In the genomic region with DNA sequence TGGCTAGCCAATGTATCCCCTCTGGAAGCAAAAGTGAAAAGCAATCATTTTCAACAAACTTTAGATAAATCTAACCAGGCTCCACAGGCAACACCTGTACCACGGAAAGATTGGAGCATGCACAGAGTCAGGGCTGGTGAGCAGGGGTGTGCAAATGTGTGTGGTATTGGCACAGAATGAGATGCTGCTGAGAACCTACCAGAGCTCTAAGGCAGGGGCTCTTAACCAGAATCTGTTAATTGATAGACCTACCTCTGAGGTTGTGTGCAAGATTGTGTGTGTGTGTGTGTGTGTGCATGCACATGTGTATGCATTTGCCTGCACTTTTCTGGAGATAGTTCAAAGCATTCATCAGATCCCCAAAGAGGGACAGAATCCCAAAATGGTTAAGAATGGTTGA, we compare ENCODE assay signal across 19 cellular contexts.
"Had no signal": no experiment of that assay in that cellular context is flagged by ENCODE, and none has a peak within 500 bp of the region (broad histone marks: within the 10 kb centered on the region; RNA-seq: fewer than 3 reads in every experiment).

No MANE protein-coding gene starts in this region.

- ATAC-seq: esophagus mucosa had no signal

- H3K4me3 Mint-ChIP-seq: activated CD4-positive, alpha-beta T cell treated with anti-CD3 and anti-CD28 coated beads for 36 hours; activated naive CD4-positive, alpha-beta T cell treated with anti-CD3 and anti-CD28 coated beads, Interleukin-2, amount 50 U/mL, for 24 hours; naive thymus-derived CD4-positive, alpha-beta T cell had no signal

- H3K36me3 ChIP-seq: ascending aorta, gastroesophageal sphincter, sigmoid colon, suprapubic skin, transverse colon, WERI-Rb-1 had no signal

- H3K27ac Mint-ChIP-seq: activated CD4-positive, alpha-beta T cell treated with anti-CD3 and anti-CD28 coated beads for 36 hours; activated naive CD4-positive, alpha-beta T cell treated with anti-CD3 and anti-CD28 coated beads, Interleukin-2, amount 50 U/mL, for 24 hours; naive thymus-derived CD4-positive, alpha-beta T cell had no signal

- H3K4me3 ChIP-seq: ascending aorta, coronary artery, gastroesophageal sphincter, mucosa of descending colon, sigmoid colon, suprapubic skin, transverse colon had no signal

- H3K9me3 ChIP-seq: ascending aorta, gastroesophageal sphincter, heart right ventricle, mucosa of descending colon, sigmoid colon, suprapubic skin, transverse colon had no signal

- H3K4me1 ChIP-seq: ascending aorta, gastroesophageal sphincter, sigmoid colon, suprapubic skin, transverse colon had no signal

- H3K27me3 ChIP-seq: ascending aorta, gastroesophageal sphincter, heart right ventricle, sigmoid colon, suprapubic skin, transverse colon had no signal

- DNase-seq: activated CD4-positive, alpha-beta T cell treated with anti-CD3 and anti-CD28 coated beads for 36 hours; activated CD4-positive, alpha-beta T cell treated with anti-CD3 and anti-CD28 coated beads, Interleukin-2, amount 50 U/mL, for 48 hours; activated gamma-delta T cell; heart right ventricle; left ventricle myocardium superior; mesenchymal stem cell; mucosa of descending colon; naive thymus-derived CD4-positive, alpha-beta T cell; sigmoid colon; stimulated activated CD4-positive, alpha-beta T cell treated with anti-CD3 and anti-CD28 coated beads, Interleukin-4, amount 100 ng/mL, for 4 hours; stimulated activated naive CD4-positive, alpha-beta T cell treated with Interleukin-2 at 50 U/mL for 16 hours; transverse colon; WERI-Rb-1 had no signal

- H3K27ac ChIP-seq: ascending aorta, coronary artery, gastroesophageal sphincter, sigmoid colon, suprapubic skin, WERI-Rb-1 had no signal

- H3K27me3 Mint-ChIP-seq: activated CD4-positive, alpha-beta T cell treated with anti-CD3 and anti-CD28 coated beads for 36 hours; activated naive CD4-positive, alpha-beta T cell treated with anti-CD3 and anti-CD28 coated beads, Interleukin-2, amount 50 U/mL, for 24 hours had no signal

- H3K4me1 Mint-ChIP-seq: activated CD4-positive, alpha-beta T cell treated with anti-CD3 and anti-CD28 coated beads for 36 hours had no signal
